Comparison of ENCODE assay signal across 16 cellular contexts in genomic region chr2:65913914-65914786, GRCh38.
"Had no signal": no experiment of that assay in that cellular context is flagged by ENCODE, and none has a peak within 500 bp of the region (broad histone marks: within the 10 kb centered on the region; RNA-seq: fewer than 3 reads in every experiment).

No MANE protein-coding gene starts in this region.

- H3K4me1 ChIP-seq: gastroesophageal sphincter, heart left ventricle, left lung, right atrium auricular region, tibial nerve had no signal

- H3K4me3 ChIP-seq: dorsolateral prefrontal cortex, gastroesophageal sphincter, heart left ventricle, left lung, right atrium auricular region, tibial nerve, uterus had no signal

- H3K27ac ChIP-seq: dorsolateral prefrontal cortex, gastroesophageal sphincter, heart left ventricle, left lung, right atrium auricular region, tibial nerve, uterus had no signal

- DNase-seq: activated CD4-positive, alpha-beta T cell treated with anti-CD3 and anti-CD28 coated beads, Interleukin-2, amount 10 ng/mL, durations not matched to agents 7 days and 5 days; activated CD8-positive, alpha-beta T cell treated with anti-CD3 and anti-CD28 coated beads, Interleukin-2, amount 10 ng/mL, durations not matched to agents 7 days and 5 days; activated naive CD4-positive, alpha-beta T cell treated with Interleukin-2 at 50 U/mL for 16 hours; activated naive CD8-positive, alpha-beta T cell treated with anti-CD3 and anti-CD28 coated beads, Interleukin-2, amount 10 ng/mL, durations not matched to agents 7 days and 5 days; activated T-cell treated with anti-CD3 and anti-CD28 coated beads, Interleukin-2, amount 50 U/mL, for 24 hours; anterior cingulate cortex; caudate nucleus; dorsolateral prefrontal cortex; heart left ventricle; left lung; stimulated activated CD4-positive, alpha-beta T cell treated with anti-CD3 and anti-CD28 coated beads, Interleukin-2, amount 100 ng/mL, for 48 hours; T1000; uterus had no signal

- H3K9me3 ChIP-seq: gastroesophageal sphincter, heart left ventricle, left lung, right atrium auricular region, tibial nerve, uterus had no signal

- H3K27me3 ChIP-seq: gastroesophageal sphincter, heart left ventricle, left lung, right atrium auricular region, tibial nerve, uterus had no signal

- H3K36me3 ChIP-seq: gastroesophageal sphincter, heart left ventricle, left lung, right atrium auricular region, tibial nerve, uterus had no signal

- ATAC-seq: activated CD8-positive, alpha-beta T cell treated with anti-CD3 and anti-CD28 coated beads, Interleukin-2, amount 10 ng/mL, durations not matched to agents 7 days and 5 days; gastroesophageal sphincter; heart left ventricle; left lung had no signal
